Comparison of ENCODE assay signal across 15 cellular contexts in the genomic region with DNA sequence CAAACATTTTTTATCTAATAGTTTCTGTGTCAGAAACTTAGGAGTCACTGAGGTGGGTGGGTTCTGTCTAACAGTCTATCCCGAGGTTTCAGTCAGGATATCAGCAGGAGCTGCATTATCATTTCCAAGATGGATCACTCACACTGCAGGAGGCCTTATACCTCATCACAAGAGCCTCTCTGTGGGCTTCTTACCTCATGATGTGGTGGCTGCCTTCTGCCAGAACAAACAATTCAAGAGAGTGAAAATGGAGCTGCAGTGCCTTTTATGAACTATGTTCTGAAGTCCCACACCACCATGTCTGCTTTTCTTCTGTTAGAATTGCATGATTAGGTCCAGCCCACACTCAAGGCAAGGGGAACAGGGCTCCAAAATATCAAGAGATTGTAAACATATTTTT. TPM values are rescaled to one million over a fixed set of nuclear protein-coding genes. Genes with fewer than 3 reads are reported as not detected.
DNase-seq lines count a peak whose midpoint lies in the region; ATAC-seq and TF ChIP-seq lines count a peak whose summit lies in the region.
"Had no signal": no experiment of that assay in that cellular context is flagged by ENCODE, and none has a peak within 500 bp of the region (broad histone marks: within the 10 kb centered on the region; RNA-seq: fewer than 3 reads in every experiment).

No MANE protein-coding gene starts in this region.

- H3K9me1 ChIP-seq in IMR-90 (ENCODE audit: insufficient read depth, low read length): no peaks in the 10 kb centered on the region

- peaks cover 11 to 35% of the 10 kb centered on the region in 2 experiments; a peak in 3 of 4 replicates for H3K79me1 ChIP-seq in IMR-90 (ENCODE audit: low read depth in 1 of 2, low read length in 2 of 2)

- dilution Hi-C loops in IMR-90 (cut with HindIII; ENCODE audit: low sequenced_read_pairs, unreplicated experiment): no loop called here

- H3K9me3 ChIP-seq in IMR-90 (ENCODE audit: control insufficient read depth, insufficient read depth, low read length): 0 out of 2 replicates have a peak, but pooled peaks cover 2% of the 10 kb centered on the region
- H3K9me3 ChIP-seq in body of pancreas: no peaks in the 10 kb centered on the region
- H3K9me3 ChIP-seq: gastroesophageal sphincter had no signal

- no peak overlapping the region for H2AK9ac ChIP-seq in IMR-90 (replicated peaks; ENCODE audit: low read depth, low read length, poor library complexity)

- no peak overlapping the region for H4K8ac ChIP-seq in IMR-90 (ENCODE audit: low read depth in 2 of 2, low read length in 2 of 2)

- peaks cover 44% of the 10 kb centered on the region for H3K36me3 Mint-ChIP-seq in activated CD4-positive, alpha-beta T cell treated with anti-CD3 and anti-CD28 coated beads, Interleukin-2, amount 10 ng/mL, durations not matched to agents 7 days and 5 days (ENCODE audit: low read depth)

- no peak for TF ChIP-seq RAD21 in IMR-90 (IDR thresholded peaks at IDR 0.05; ENCODE audit: low read length)

- no peak overlapping the region for H3K14ac ChIP-seq in IMR-90 (replicated peaks; ENCODE audit: low read depth, low read length)

- DNase-seq in DMS79 (lab: John Stamatoyannopoulos, UW): peak; percentile 38
- DNase-seq in IMR-90: peak; percentile 88
- peak; percentile 97 for DNase-seq in astrocyte of the spinal cord (ENCODE audit: low read depth, low spot score)
- peak; percentile 31 for DNase-seq in myocyte (ENCODE audit: low read depth)
- no peak for DNase-seq in activated CD4-positive, alpha-beta T cell treated with anti-CD3 and anti-CD28 coated beads, Interleukin-2, amount 10 ng/mL, durations not matched to agents 7 days and 5 days
- DNase-seq in body of pancreas: no peak
- DNase-seq in SIG-M5 treated with dmso at 0.1 percent for 504 hours (lab: John Stamatoyannopoulos, UW; ENCODE audit: unreplicated experiment): no peak
- no peak for DNase-seq in activated naive CD4-positive, alpha-beta T cell treated with anti-CD3 and anti-CD28 coated beads, Interleukin-2, amount 50 U/mL, for 16 hours
- DNase-seq: activated T-cell treated with anti-CD3 and anti-CD28 coated beads, Interleukin-2, amount 50 U/mL, for 1 hour; cerebellar nuclear complex; DMS 273 treated with DMSO at 0.1 percent for 48 hours; mammary epithelial cell; WERI-Rb-1 had no signal

- H3K4me3 Mint-ChIP-seq in activated CD4-positive, alpha-beta T cell treated with anti-CD3 and anti-CD28 coated beads, Interleukin-2, amount 10 ng/mL, durations not matched to agents 7 days and 5 days: no peak overlapping the region
- H3K4me3 Mint-ChIP-seq: type B pancreatic cell had no signal

- H3K4me3 ChIP-seq in IMR-90 (ENCODE audit: insufficient read depth, low read depth, low read length) (no peak overlapping the region), astrocyte of the spinal cord (ENCODE audit: low read depth, low read length) (no peak overlapping the region), body of pancreas (no peak overlapping the region)
- H3K4me3 ChIP-seq: gastroesophageal sphincter had no signal

- H3K4me1 ChIP-seq in IMR-90 (ENCODE audit: control insufficient read depth, insufficient read depth, low read length) (peaks cover 2% of the 10 kb centered on the region; the same call in 1 of the 2 replicates), body of pancreas (no peaks in the 10 kb centered on the region)
- H3K4me1 ChIP-seq: gastroesophageal sphincter had no signal

- TF ChIP-seq POLR2A in IMR-90 (IDR thresholded peaks at IDR 0.05; ENCODE audit: low read depth, low read length) (no peak), body of pancreas (IDR thresholded peaks at IDR 0.05) (no peak)

- no peaks in the 10 kb centered on the region for H3K36me3 ChIP-seq in IMR-90 (ENCODE audit: control insufficient read depth, insufficient read depth, low read length)
- H3K36me3 ChIP-seq in body of pancreas (replicated peaks in 1 of 2; ENCODE audit: insufficient read depth in 1 of 2, low read depth in 2 of 2): no peaks in the 10 kb centered on the region
- H3K36me3 ChIP-seq: gastroesophageal sphincter, WERI-Rb-1 had no signal

- H3K27ac ChIP-seq in IMR-90 (ENCODE audit: insufficient read depth, low read length): peak overlapping the region; percentile 52; the same call in 1 of the 2 replicates
- no peak overlapping the region for H3K27ac ChIP-seq in body of pancreas
- H3K27ac ChIP-seq: gastroesophageal sphincter, WERI-Rb-1 had no signal

- H2BK120ac ChIP-seq in IMR-90 (ENCODE audit: low read depth, low read length): no peak overlapping the region

- no peak overlapping the region for H3K4ac ChIP-seq in IMR-90 (ENCODE audit: low read depth, low read length)

- no peak overlapping the region for H4K5ac ChIP-seq in IMR-90 (ENCODE audit: low read depth, low read length)

- in situ Hi-C loops in IMR-90 (cut with MboI; ENCODE audit: low sequenced_read_pairs): no loop called here
- in situ Hi-C loops in astrocyte of the spinal cord (cut with HindIII; ENCODE audit: low sequenced_read_pairs): no loop called here

- H2AK5ac ChIP-seq in IMR-90 (ENCODE audit: low read depth, low read length): no peak overlapping the region

- WGBS in IMR-90 (ENCODE audit: extremely low coverage in 2 of 2, insufficient read length in 1 of 2), 2 experiments: no CpG with 5 or more reads among the region's 1 CpG
- 57 to 90% methylated on average over 1 of the region's 1 CpG for WGBS in body of pancreas, 2 donors

- no peak overlapping the region for H2BK15ac ChIP-seq in IMR-90 (ENCODE audit: low read depth, low read length)

- no TSS peak for BruUV-seq in IMR-90 (replicated peaks; lab: Mats Ljungman, UMichigan)

- peaks cover 5% of the 10 kb centered on the region for H3K4me1 Mint-ChIP-seq in activated CD4-positive, alpha-beta T cell treated with anti-CD3 and anti-CD28 coated beads, Interleukin-2, amount 10 ng/mL, durations not matched to agents 7 days and 5 days

- H3K18ac ChIP-seq in IMR-90 (ENCODE audit: low read depth, low read length): no peak overlapping the region

- peak overlapping the region; percentile 1 for H3K4me2 ChIP-seq in IMR-90 (ENCODE audit: low read depth, low read length)

- no peak overlapping the region for H3K27ac Mint-ChIP-seq in activated CD4-positive, alpha-beta T cell treated with anti-CD3 and anti-CD28 coated beads, Interleukin-2, amount 10 ng/mL, durations not matched to agents 7 days and 5 days
- H3K27ac Mint-ChIP-seq: type B pancreatic cell had no signal

- H3K9me3 Mint-ChIP-seq in activated CD4-positive, alpha-beta T cell treated with anti-CD3 and anti-CD28 coated beads, Interleukin-2, amount 10 ng/mL, durations not matched to agents 7 days and 5 days: peaks cover 40% of the 10 kb centered on the region

- no peaks in the 10 kb centered on the region for H3K27me3 Mint-ChIP-seq in activated CD4-positive, alpha-beta T cell treated with anti-CD3 and anti-CD28 coated beads, Interleukin-2, amount 10 ng/mL, durations not matched to agents 7 days and 5 days
- H3K27me3 Mint-ChIP-seq: type B pancreatic cell had no signal

- CTCF ChIA-PET in IMR-90 (lab: Yijun Ruan, JAX): no interaction called here
- CTCF ChIA-PET in activated CD4-positive, alpha-beta T cell treated with anti-CD3 and anti-CD28 coated beads, Interleukin-2, amount 10 ng/mL, durations not matched to agents 7 days and 5 days (lab: Charles Lee): no interaction called here

- intact Hi-C loops in IMR-90 (cut with micrococcal nuclease) (no loop called here), body of pancreas (cut with DNase I) (no loop called here)

- H2BK20ac ChIP-seq in IMR-90 (ENCODE audit: low read depth, low read length): no peak overlapping the region

- peaks cover 19% of the 10 kb centered on the region; the same call in 1 of the 2 replicates for H4K20me1 ChIP-seq in IMR-90 (ENCODE audit: insufficient read depth, low read length)

- no peak overlapping the region for H2AFZ ChIP-seq in IMR-90 (replicated peaks; ENCODE audit: low read length, poor library complexity)

- POLR2A ChIA-PET in IMR-90 (lab: Charles Lee; ENCODE audit: unreplicated experiment): no interaction called here
- POLR2A ChIA-PET in activated CD4-positive, alpha-beta T cell treated with anti-CD3 and anti-CD28 coated beads, Interleukin-2, amount 10 ng/mL, durations not matched to agents 7 days and 5 days (lab: Charles Lee): no interaction called here

- no peak overlapping the region for H3K9ac ChIP-seq in IMR-90 (ENCODE audit: low read depth, low read length)

- TF ChIP-seq CTCF in IMR-90 (conservative IDR thresholded peaks at IDR 0.05; ENCODE audit: low read depth, low read length): no peak
- no peak for TF ChIP-seq CTCF in astrocyte of the spinal cord (IDR thresholded peaks at IDR 0.05; ENCODE audit: low read depth, low read length)
- TF ChIP-seq CTCF in body of pancreas (IDR thresholded peaks at IDR 0.05): no peak

- peak overlapping the region; percentile 12 for H2BK5ac ChIP-seq in IMR-90 (ENCODE audit: low read depth, low read length, poor library complexity, severe bottlenecking)

- H3K27me3 ChIP-seq in IMR-90 (ENCODE audit: control insufficient read depth, insufficient read depth, low read length) (no peaks in the 10 kb centered on the region), body of pancreas (no peaks in the 10 kb centered on the region)
- H3K27me3 ChIP-seq: gastroesophageal sphincter had no signal

- 0 out of 2 replicates have a peak overlapping the region, but pooled peaks have one; percentile 27 for H3K23ac ChIP-seq in IMR-90 (ENCODE audit: low read depth, low read length)

- no peak overlapping the region for H3K56ac ChIP-seq in IMR-90 (ENCODE audit: extremely low read depth, insufficient read depth, low read length)

- H4K91ac ChIP-seq in IMR-90 (ENCODE audit: insufficient read depth, low read depth, low read length): no peak overlapping the region

- ATAC-seq in IMR-90 (ENCODE audit: low read depth) (peak; percentile 84), body of pancreas (no peak)
- ATAC-seq: gastroesophageal sphincter had no signal

TF ChIP-seq in IMR-90, 13 proteins besides CTCF, POLR2A, EP300 and RAD21:
- no peak for TF ChIP-seq MAFK (IDR thresholded peaks at IDR 0.05; ENCODE audit: low read depth, low read length)
- no peak for TF ChIP-seq MAZ (IDR thresholded peaks at IDR 0.05; ENCODE audit: borderline replicate concordance, low read depth, low read length)

RNA-seq across cellular contexts. Expression of gene RFX7, which starts 27.9 kb away (rescaled TPM):
- total RNA-seq in IMR-90 (2012; rRNA removed) (6.9 and 10.6 TPM in 2 replicates), myocyte (9.8 and 10.0 TPM in 2 replicates), body of pancreas (1 to 10 TPM; 2.6 to 5.4 TPM)
- polyA plus RNA-seq in IMR-90 (2012; rRNA removed): 4.1 and 4.3 TPM in 2 replicates
- 0.80 and 1.0 TPM in 2 replicates for polyA plus RNA-seq in IMR-90 (2012; cell fraction: cytosol; rRNA removed)
- 3.5 and 17.0 TPM in 2 replicates for polyA plus RNA-seq in IMR-90 (2012; cell fraction: nucleus; rRNA removed; ENCODE audit: low replicate concordance)
- polyA plus RNA-seq in myocyte (2012): 7.6 TPM
- total RNA-seq in activated CD4-positive, alpha-beta T cell treated with anti-CD3 and anti-CD28 coated beads, Interleukin-2, amount 10 ng/mL, durations not matched to agents 7 days and 5 days: 10 to 100 TPM; 33.8 to 42.5 TPM

Comparison
In these comparisons a context has a peak if more than half of its experiments do, and no peak if none do; other contexts are left out.
1. DNase-seq: peak in DMS79 (single experiment), IMR-90 (single experiment), astrocyte of the spinal cord (single experiment) and myocyte (single experiment); none in activated CD4-positive, alpha-beta T cell treated with anti-CD3 and anti-CD28 coated beads, Interleukin-2, amount 10 ng/mL, durations not matched to agents 7 days and 5 days (single experiment), body of pancreas (0 of 4), SIG-M5 treated with dmso at 0.1 percent for 504 hours (single experiment) and activated naive CD4-positive, alpha-beta T cell treated with anti-CD3 and anti-CD28 coated beads, Interleukin-2, amount 50 U/mL, for 16 hours (single experiment).